Comparison of ENCODE assay signal across 10 cellular contexts in genomic region chr1:57329932-57330331, GRCh38.
"Had no signal": no experiment of that assay in that cellular context is flagged by ENCODE, and none has a peak within 500 bp of the region (broad histone marks: within the 10 kb centered on the region; RNA-seq: fewer than 3 reads in every experiment).

No MANE protein-coding gene starts in this region.

- H3K27ac ChIP-seq: GM23248, HL-60 had no signal

- H3K36me3 ChIP-seq: HAP-1 had no signal

- H3K9me3 ChIP-seq: HAP-1 had no signal

- ATAC-seq: HCT116, K562 had no signal

- H3K4me3 ChIP-seq: GM23248, HAP-1, K562 had no signal

- DNase-seq: GM23248, GOT3, H7, HFFc6, IMR-90, KG1 had no signal
